ENCODE assay signal across 8 cellular contexts in genomic region chr3:111577798-111578685, GRCh38. TPM values are rescaled to one million over a fixed set of nuclear protein-coding genes. Genes with fewer than 3 reads are reported as not detected.
A peak's percentile ranks its signal among the peaks of the same experiment; 100 is the strongest.
DNase-seq lines count a peak whose midpoint lies in the region; ATAC-seq, FAIRE-seq and TF ChIP-seq lines count a peak whose summit lies in the region.

No MANE protein-coding gene starts in this region.

- no peaks in the 10 kb centered on the region for H4K20me1 ChIP-seq in SK-N-SH (ENCODE audit: insufficient read depth)
- no peaks in the 10 kb centered on the region for H4K20me1 ChIP-seq in fibroblast of lung (ENCODE audit: control insufficient read depth, extremely low read depth, insufficient read depth, low read length)

- TF ChIP-seq RAD21 in SK-N-SH (IDR thresholded peaks at IDR 0.05; ENCODE audit: low read length), result peak; percentile 78

- H3K27ac Mint-ChIP-seq in activated CD4-positive, alpha-beta T cell treated with anti-CD3 and anti-CD28 coated beads, Interleukin-2, amount 10 ng/mL, durations not matched to agents 24 days and 14 days, result peak overlapping the region; percentile 77

- POLR2A ChIA-PET in SK-N-SH (lab: Yijun Ruan, JAX), result no interaction called here

- intact Hi-C loops in activated CD4-positive, alpha-beta T cell treated with anti-CD3 and anti-CD28 coated beads, Interleukin-2, amount 10 ng/mL, durations not matched to agents 24 days and 14 days (cut with micrococcal nuclease), result loop anchor here (1.0 to 5.0 kb wide), 6 partner anchors 17 to 399 kb away; partner anchors contain the start of genes ABHD10 and ZBED2

- peaks cover 68% of the 10 kb centered on the region for H3K4me1 Mint-ChIP-seq in activated CD4-positive, alpha-beta T cell treated with anti-CD3 and anti-CD28 coated beads, Interleukin-2, amount 10 ng/mL, durations not matched to agents 24 days and 14 days

- H3K79me2 ChIP-seq in SK-N-SH (ENCODE audit: insufficient read depth), result no peaks in the 10 kb centered on the region
- no peaks in the 10 kb centered on the region for H3K79me2 ChIP-seq in fibroblast of lung (ENCODE audit: control insufficient read depth, insufficient read depth, low read length)

- no peak for FAIRE-seq in small intestine (lab: Jason Lieb, UNC)

- H3K4me3 ChIP-seq in SK-N-SH (ENCODE audit: low read depth in 2 of 2, low read length in 1 of 2), result no peak overlapping the region
- H3K4me3 ChIP-seq in fibroblast of lung (replicated peaks in 1 of 4; ENCODE audit: control extremely low read depth in 1 of 4, insufficient read depth in 1 of 4, low read depth in 3 of 4, low read length in 4 of 4), result no peak overlapping the region
- no peak overlapping the region for H3K4me3 ChIP-seq in small intestine (ENCODE audit: low read depth in 1 of 2, low read length in 2 of 2)

- peaks cover 0 to 20% of the 10 kb centered on the region in 2 experiments; a peak in 1 of 4 replicates for H3K4me1 ChIP-seq in SK-N-SH (ENCODE audit: control insufficient read depth in 1 of 2, insufficient read depth in 2 of 2, low read depth in 1 of 2, low read length in 1 of 2)
- peaks cover 4% of the 10 kb centered on the region for H3K4me1 ChIP-seq in fibroblast of lung (ENCODE audit: control insufficient read depth, extremely low read depth, insufficient read depth, low read length)
- H3K4me1 ChIP-seq in small intestine (ENCODE audit: control insufficient read depth in 2 of 2, insufficient read depth in 1 of 2, low read depth in 1 of 2, low read length in 1 of 2), result peaks cover 0 to 2% of the 10 kb centered on the region in 2 donors

- peak overlapping the region; percentile 27; the same call in 1 of the 2 replicates for H2AFZ ChIP-seq in SK-N-SH (ENCODE audit: low read depth)
- H2AFZ ChIP-seq in fibroblast of lung (ENCODE audit: low read length), result no peak overlapping the region

- TF ChIP-seq EP300 in SK-N-SH (IDR thresholded peaks at IDR 0.05; ENCODE audit: borderline replicate concordance in 1 of 2, low read depth in 1 of 2, low read length in 1 of 2), result no peak

- no peaks in the 10 kb centered on the region for H3K9me2 ChIP-seq in SK-N-SH

- H3K9ac ChIP-seq in SK-N-SH (no peak overlapping the region), fibroblast of lung (ENCODE audit: insufficient read depth, low read length) (no peak overlapping the region)

- DNase-seq in activated CD4-positive, alpha-beta T cell treated with anti-CD3 and anti-CD28 coated beads, Interleukin-2, amount 10 ng/mL, durations not matched to agents 24 days and 14 days, result peak; percentile 77
- no peak for DNase-seq in activated CD4-positive, alpha-beta T cell treated with anti-CD3 and anti-CD28 coated beads, Interleukin-2, amount 50 U/mL, for 48 hours
- DNase-seq in HPDE6-E6E7 (ENCODE audit: extremely low spot score) (peak; percentile 67), SK-N-SH (peak; percentile 24), fibroblast of lung (ENCODE audit: low read depth in 2 of 2) (peak; percentile 67 to 84), small intestine (peak; percentile 69)
- no peak for DNase-seq in NK-92 treated with Interleukin-12 subunit alpha and Interleukin-12 subunit beta, amount 100 ng/mL, for 24 hours (lab: John Stamatoyannopoulos, UW)

- CTCF ChIA-PET in SK-N-SH (lab: Yijun Ruan, JAX), result interaction anchor here (0.6 to 1.6 kb wide), 8 partner anchors 9 to 465 kb away, joined by 3 to 4 read pairs (median 3); no protein-coding TSS in a partner anchor

- peaks cover 19% of the 10 kb centered on the region for H3K9me3 Mint-ChIP-seq in activated CD4-positive, alpha-beta T cell treated with anti-CD3 and anti-CD28 coated beads, Interleukin-2, amount 10 ng/mL, durations not matched to agents 24 days and 14 days

- no peaks in the 10 kb centered on the region for H3K27me3 Mint-ChIP-seq in activated CD4-positive, alpha-beta T cell treated with anti-CD3 and anti-CD28 coated beads, Interleukin-2, amount 10 ng/mL, durations not matched to agents 24 days and 14 days

- TF ChIP-seq CTCF in SK-N-SH (IDR thresholded peaks at IDR 0.05) (peak; percentile 82), fibroblast of lung (conservative IDR thresholded peaks at IDR 0.05 in 1 of 2, IDR thresholded peaks at IDR 0.05 in 1 of 2; ENCODE audit: low read depth in 1 of 2, low read length in 2 of 2) (peak; percentile 54 to 56)

- 72% methylated on average over 4 of the region's 4 CpGs for WGBS in SK-N-SH (ENCODE audit: low lambda C conversion rate)
- WGBS in small intestine, 3 donors, result 78 to 82% (median 80%) methylated on average over 4 of the region's 4 CpGs

- peak; percentile 93 for ATAC-seq in GM21526 (IDR thresholded peaks at IDR 0.05; ENCODE audit: low FRiP score, unreplicated experiment)

- H3K4me2 ChIP-seq in SK-N-SH, result no peak overlapping the region
- H3K4me2 ChIP-seq in fibroblast of lung (ENCODE audit: extremely low read depth, insufficient read depth, low read length), result no peak overlapping the region

- H3K9me3 ChIP-seq in SK-N-SH (no peaks in the 10 kb centered on the region), fibroblast of lung (ENCODE audit: control insufficient read depth, insufficient read depth, low read depth, low read length) (no peaks in the 10 kb centered on the region), small intestine (ENCODE audit: control insufficient read depth, low read depth) (no peaks in the 10 kb centered on the region)

- H3K27me3 ChIP-seq in SK-N-SH (ENCODE audit: insufficient read depth), result no peaks in the 10 kb centered on the region
- no peaks in the 10 kb centered on the region for H3K27me3 ChIP-seq in fibroblast of lung (ENCODE audit: control insufficient read depth, insufficient read depth, low read length)
- H3K27me3 ChIP-seq in small intestine (ENCODE audit: control insufficient read depth in 2 of 2, insufficient read depth in 2 of 2, low read length in 2 of 2), result no peaks in the 10 kb centered on the region

- peak overlapping the region; percentile 9 for H3K4me3 Mint-ChIP-seq in activated CD4-positive, alpha-beta T cell treated with anti-CD3 and anti-CD28 coated beads, Interleukin-2, amount 10 ng/mL, durations not matched to agents 24 days and 14 days

- H3K27ac ChIP-seq in SK-N-SH (ENCODE audit: low read depth in 2 of 2, low read length in 1 of 2) (peak overlapping the region in 1 of 2 experiments; percentile 26; a peak in 1 of 4 replicates), fibroblast of lung (ENCODE audit: insufficient read depth, low read length) (no peak overlapping the region), small intestine (ENCODE audit: low read depth in 1 of 2, low read length in 1 of 2) (no peak overlapping the region)

- peaks cover 69% of the 10 kb centered on the region for H3K36me3 Mint-ChIP-seq in activated CD4-positive, alpha-beta T cell treated with anti-CD3 and anti-CD28 coated beads, Interleukin-2, amount 10 ng/mL, durations not matched to agents 24 days and 14 days (ENCODE audit: low read depth)

- H3K36me3 ChIP-seq in SK-N-SH (replicated peaks in 1 of 2; ENCODE audit: control insufficient read depth in 1 of 2, insufficient read depth in 2 of 2, low read length in 1 of 2) (no peaks in the 10 kb centered on the region), fibroblast of lung (ENCODE audit: control insufficient read depth, insufficient read depth, low read length) (no peaks in the 10 kb centered on the region), small intestine (ENCODE audit: control insufficient read depth in 2 of 2, insufficient read depth in 2 of 2, low read length in 2 of 2) (peaks cover 0 to 3% of the 10 kb centered on the region in 2 donors)

- peaks cover 20% of the 10 kb centered on the region for H3F3A ChIP-seq in SK-N-SH (replicated peaks; ENCODE audit: insufficient read depth)

TF ChIP-seq in SK-N-SH, 30 proteins besides CTCF, POLR2A, EP300 and RAD21 (continues in another document):
- peak; percentile 42 for TF ChIP-seq JUND (IDR thresholded peaks at IDR 0.05)
- no peak for TF ChIP-seq IRF3 (IDR thresholded peaks at IDR 0.05; ENCODE audit: low read depth, low read length)
- TF ChIP-seq FOSL2 (IDR thresholded peaks at IDR 0.05; ENCODE audit: borderline replicate concordance, low read depth), result peak; percentile 40
- 0 out of 2 replicates have a peak, but pooled peaks have one; percentile 20 for TF ChIP-seq TCF12 (IDR thresholded peaks at IDR 0.05)

RNA-seq across cellular contexts. Expression of gene ZBED2, which starts 17.1 kb away (rescaled TPM):
- total RNA-seq in activated CD4-positive, alpha-beta T cell treated with anti-CD3 and anti-CD28 coated beads, Interleukin-2, amount 10 ng/mL, durations not matched to agents 24 days and 14 days, result 587 and 596 TPM in 2 replicates
- polyA plus RNA-seq in SK-N-SH (2012; rRNA removed) (0.76 and 1.3 TPM in 2 replicates), fibroblast of lung (0.06 TPM in 1 of 2 replicates, not detected in the other), small intestine (under 1 TPM in 1 of 3 donors, not detected in 2; 0.04 TPM)
- 1.3 and 1.4 TPM in 2 replicates for polyA plus RNA-seq in SK-N-SH (2012; cell fraction: cytosol; rRNA removed)
- 0.47 and 0.83 TPM in 2 replicates for polyA plus RNA-seq in SK-N-SH (2012; cell fraction: nucleus; rRNA removed)
- not detected in 2 replicates for total RNA-seq in fibroblast of lung
- not detected in 2 replicates for polyA plus RNA-seq in fibroblast of lung (2012)
- not detected in 2 replicates for polyA minus RNA-seq in fibroblast of lung (ENCODE audit: low replicate concordance)

RNA-seq across cellular contexts. Expression of gene CD96, which starts 36.0 kb away (rescaled TPM):
- total RNA-seq in activated CD4-positive, alpha-beta T cell treated with anti-CD3 and anti-CD28 coated beads, Interleukin-2, amount 10 ng/mL, durations not matched to agents 24 days and 14 days, result 50.5 and 60.5 TPM in 2 replicates
- polyA plus RNA-seq in SK-N-SH (2012; rRNA removed) (0.02 and 0.06 TPM in 2 replicates), fibroblast of lung (0.10 TPM in 1 of 2 replicates, not detected in the other), small intestine (1 to 10 TPM; 1.3 to 1.9 (median 1.4) TPM)
- 0.03 and 0.05 TPM in 2 replicates for polyA plus RNA-seq in SK-N-SH (2012; cell fraction: cytosol; rRNA removed)
- polyA plus RNA-seq in SK-N-SH (2012; cell fraction: nucleus; rRNA removed), result 0.01 TPM in 1 of 2 replicates, not detected in the other
- total RNA-seq in fibroblast of lung, result under 0.01 TPM in 1 of 2 replicates, not detected in the other
- 0.13 TPM in 1 of 2 replicates, not detected in the other for polyA plus RNA-seq in fibroblast of lung (2012)
- polyA minus RNA-seq in fibroblast of lung (ENCODE audit: low replicate concordance), result not detected in 2 replicates

Comparison
In these comparisons a context has a peak if more than half of its experiments do, and no peak if none do; other contexts are left out.
1. DNase-seq: peak in activated CD4-positive, alpha-beta T cell treated with anti-CD3 and anti-CD28 coated beads, Interleukin-2, amount 10 ng/mL, durations not matched to agents 24 days and 14 days (single experiment), HPDE6-E6E7 (single experiment), SK-N-SH (single experiment), fibroblast of lung (2 of 2) and small intestine (single experiment); none in activated CD4-positive, alpha-beta T cell treated with anti-CD3 and anti-CD28 coated beads, Interleukin-2, amount 50 U/mL, for 48 hours (0 of 2) and NK-92 treated with Interleukin-12 subunit alpha and Interleukin-12 subunit beta, amount 100 ng/mL, for 24 hours (single experiment).